ENCODE assay signal across 1 cellular context in the genomic region with DNA sequence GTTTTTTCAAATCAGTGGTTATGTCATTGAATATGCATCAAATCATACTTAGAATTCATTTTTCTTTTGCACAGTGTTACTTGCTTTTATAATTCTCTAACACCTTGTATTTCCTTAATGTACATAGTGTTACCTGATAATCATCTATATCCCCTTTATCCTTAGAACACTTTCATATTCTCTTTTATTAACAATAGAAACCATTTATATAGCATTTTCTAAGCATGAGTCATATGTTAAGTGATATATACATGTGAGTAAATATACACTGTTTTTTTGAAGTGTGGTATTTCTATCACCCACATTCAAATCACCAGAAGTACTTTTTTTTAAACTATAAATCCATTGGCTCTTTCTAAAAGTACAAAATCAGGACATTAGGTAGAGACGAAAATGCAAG.
TF ChIP-seq lines count a peak whose summit lies in the region.

No MANE protein-coding gene starts in this region.

TF ChIP-seq in GM23338, 12 proteins besides CTCF, POLR2A, EP300 and RAD21 (continued from another document):
- TF ChIP-seq STAT1 (IDR thresholded peaks at IDR 0.05; ENCODE audit: unreplicated experiment) = no peak
